ENCODE assay signal across 1 cellular context in the genomic region with DNA sequence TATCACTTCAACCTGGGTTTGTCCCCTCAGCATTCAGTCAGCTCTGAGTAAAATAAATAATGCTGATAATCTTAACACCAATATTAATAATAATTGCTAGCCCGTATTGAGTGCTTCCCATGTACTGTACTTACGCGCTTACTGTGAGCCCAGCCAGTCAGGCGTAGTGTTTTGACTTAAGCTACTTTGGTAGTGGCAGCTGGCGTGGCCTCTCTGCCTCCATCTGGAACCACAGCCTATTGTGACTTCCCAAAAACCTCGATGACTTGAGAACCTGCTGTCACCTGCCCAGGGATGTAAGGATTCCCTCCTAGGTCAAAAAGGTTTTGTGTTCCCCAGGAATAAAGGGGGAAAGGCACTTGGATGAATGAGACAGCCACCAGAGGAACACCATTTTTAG.
TF ChIP-seq lines count a peak whose summit lies in the region.

No MANE protein-coding gene starts in this region.

TF ChIP-seq in IMR-90, 13 proteins besides CTCF, POLR2A, EP300 and RAD21:
- TF ChIP-seq, protein P1, sequence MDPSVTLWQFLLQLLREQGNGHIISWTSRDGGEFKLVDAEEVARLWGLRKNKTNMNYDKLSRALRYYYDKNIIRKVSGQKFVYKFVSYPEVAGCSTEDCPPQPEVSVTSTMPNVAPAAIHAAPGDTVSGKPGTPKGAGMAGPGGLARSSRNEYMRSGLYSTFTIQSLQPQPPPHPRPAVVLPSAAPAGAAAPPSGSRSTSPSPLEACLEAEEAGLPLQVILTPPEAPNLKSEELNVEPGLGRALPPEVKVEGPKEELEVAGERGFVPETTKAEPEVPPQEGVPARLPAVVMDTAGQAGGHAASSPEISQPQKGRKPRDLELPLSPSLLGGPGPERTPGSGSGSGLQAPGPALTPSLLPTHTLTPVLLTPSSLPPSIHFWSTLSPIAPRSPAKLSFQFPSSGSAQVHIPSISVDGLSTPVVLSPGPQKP (IDR thresholded peaks at IDR 0.05; ENCODE audit: borderline replicate concordance, low read depth, low read length) = no peak
- TF ChIP-seq, protein P2, sequence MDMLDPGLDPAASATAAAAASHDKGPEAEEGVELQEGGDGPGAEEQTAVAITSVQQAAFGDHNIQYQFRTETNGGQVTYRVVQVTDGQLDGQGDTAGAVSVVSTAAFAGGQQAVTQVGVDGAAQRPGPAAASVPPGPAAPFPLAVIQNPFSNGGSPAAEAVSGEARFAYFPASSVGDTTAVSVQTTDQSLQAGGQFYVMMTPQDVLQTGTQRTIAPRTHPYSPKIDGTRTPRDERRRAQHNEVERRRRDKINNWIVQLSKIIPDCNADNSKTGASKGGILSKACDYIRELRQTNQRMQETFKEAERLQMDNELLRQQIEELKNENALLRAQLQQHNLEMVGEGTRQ (IDR thresholded peaks at IDR 0.05; ENCODE audit: low read depth, low read length) = no peak
- TF ChIP-seq CHD1 (IDR thresholded peaks at IDR 0.05; ENCODE audit: low read depth, low read length) (no peak), MXI1 (IDR thresholded peaks at IDR 0.05; ENCODE audit: borderline replicate concordance, low read depth, low read length) (no peak), RCOR1 (IDR thresholded peaks at IDR 0.05; ENCODE audit: insufficient replicate concordance, low read length) (no peak), FOS (IDR thresholded peaks at IDR 0.05; ENCODE audit: low read depth, low read length) (no peak), SMC3 (IDR thresholded peaks at IDR 0.05; ENCODE audit: low read depth, low read length) (no peak), CEBPB (IDR thresholded peaks at IDR 0.05; ENCODE audit: low read depth, low read length) (no peak), BHLHE40 (IDR thresholded peaks at IDR 0.05; ENCODE audit: low read depth, low read length) (no peak), NFE2L2 (IDR thresholded peaks at IDR 0.05; ENCODE audit: low read depth, low read length) (no peak), RFX5 (IDR thresholded peaks at IDR 0.05; ENCODE audit: low read depth, low read length) (no peak), MAFK (IDR thresholded peaks at IDR 0.05; ENCODE audit: low read depth, low read length) (no peak), MAZ (IDR thresholded peaks at IDR 0.05; ENCODE audit: borderline replicate concordance, low read depth, low read length) (no peak)
